Comparison of ENCODE assay signal across 8 cellular contexts in genomic region chr3:141336672-141337522, GRCh38. TPM values are rescaled to one million over a fixed set of nuclear protein-coding genes. Genes with fewer than 3 reads are reported as not detected.
DNase-seq lines count a peak whose midpoint lies in the region; ATAC-seq, FAIRE-seq and TF ChIP-seq lines count a peak whose summit lies in the region.
"Had no signal": no experiment of that assay in that cellular context is flagged by ENCODE, and none has a peak within 500 bp of the region (broad histone marks: within the 10 kb centered on the region; RNA-seq: fewer than 3 reads in every experiment).

No MANE protein-coding gene starts in this region.

- H3K27me3 ChIP-seq in PC-9 (ENCODE audit: insufficient read depth, low read depth) (no peaks in the 10 kb centered on the region), keratinocyte (ENCODE audit: control insufficient read depth, extremely low read depth, insufficient read depth, low read length) (no peaks in the 10 kb centered on the region), testis (no peaks in the 10 kb centered on the region)

- no peak for TF ChIP-seq CTCF in PC-9 (conservative IDR thresholded peaks at IDR 0.05)
- no peak for TF ChIP-seq CTCF in keratinocyte (optimal IDR thresholded peaks at IDR 0.05 in 1 of 3, IDR thresholded peaks at IDR 0.05 in 1 of 3, conservative IDR thresholded peaks at IDR 0.05 in 1 of 3; ENCODE audit: extremely low read depth in 1 of 3, insufficient read depth in 2 of 3, low read length in 3 of 3)
- TF ChIP-seq CTCF in testis (IDR thresholded peaks at IDR 0.05) = no peak

- TF ChIP-seq POLR2A in testis (IDR thresholded peaks at IDR 0.05) = no peak

- no TSS peak for BruUV-seq in PC-9 (replicated peaks; lab: Mats Ljungman, UMichigan)

- H3K4me2 ChIP-seq in PC-9 = 0 out of 2 replicates have a peak overlapping the region, but pooled peaks have one; percentile 13
- peak overlapping the region; percentile 50 for H3K4me2 ChIP-seq in keratinocyte (ENCODE audit: control insufficient read depth, extremely low read depth, insufficient read depth, low read depth, low read length)

- ATAC-seq in HG03060 (IDR thresholded peaks at IDR 0.05; ENCODE audit: low read depth, unreplicated experiment) = peak; percentile 70

- peaks cover 23% of the 10 kb centered on the region for H3F3A ChIP-seq in PC-9 (ENCODE audit: insufficient read depth, low read depth)

- H3K9me2 ChIP-seq in PC-9 (ENCODE audit: insufficient read depth) = no peaks in the 10 kb centered on the region

- no peaks in the 10 kb centered on the region for H3K9me1 ChIP-seq in keratinocyte (ENCODE audit: control insufficient read depth, extremely low read depth, insufficient read depth, low read length)

- H3K4me3 ChIP-seq in PC-9 = no peak overlapping the region
- no peak overlapping the region for H3K4me3 ChIP-seq in keratinocyte (ENCODE audit: control insufficient read depth in 2 of 3, extremely low read depth in 1 of 3, insufficient read depth in 2 of 3, low read depth in 1 of 3, low read length in 3 of 3)
- H3K4me3 ChIP-seq in testis = no peak overlapping the region

- DNase-seq in GM19238 (ENCODE audit: insufficient read length, low spot score) = peak; percentile 42
- DNase-seq in PC-9 = peak; percentile 16 to 52
- DNase-seq in keratinocyte (ENCODE audit: low read depth, low spot score) = peak; percentile 45
- no peak for DNase-seq in activated CD4-positive, alpha-beta T cell treated with anti-CD3 and anti-CD28 coated beads, Interleukin-2, amount 50 U/mL, for 48 hours
- DNase-seq in COR-L47 (lab: John Stamatoyannopoulos, UW) = no peak
- no peak for DNase-seq in testis
- DNase-seq: right cardiac atrium had no signal

- FAIRE-seq in keratinocyte (lab: Jason Lieb, UNC) = no peak

- H3K36me3 ChIP-seq in PC-9 (ENCODE audit: low read depth) (no peaks in the 10 kb centered on the region), keratinocyte (ENCODE audit: control insufficient read depth in 2 of 2, extremely low read depth in 1 of 2, insufficient read depth in 2 of 2, low read length in 2 of 2) (no peaks in the 10 kb centered on the region), testis (ENCODE audit: low read depth, missing control alignments) (no peaks in the 10 kb centered on the region)

- H3K9me3 ChIP-seq in PC-9 (ENCODE audit: insufficient read depth, low read depth) = no peaks in the 10 kb centered on the region
- H3K9me3 ChIP-seq in keratinocyte (ENCODE audit: control insufficient read depth, low read depth, low read length) = no peaks in the 10 kb centered on the region
- no peaks in the 10 kb centered on the region for H3K9me3 ChIP-seq in testis

- no peaks in the 10 kb centered on the region for H4K20me1 ChIP-seq in PC-9 (ENCODE audit: insufficient read depth)
- H4K20me1 ChIP-seq in keratinocyte (ENCODE audit: control insufficient read depth, extremely low read depth, insufficient read depth, low read length) = no peaks in the 10 kb centered on the region

- no peak overlapping the region for H3K27ac ChIP-seq in PC-9
- no peak overlapping the region for H3K27ac ChIP-seq in keratinocyte (ENCODE audit: control insufficient read depth, insufficient read depth, low read length)
- H3K27ac ChIP-seq in testis = no peak overlapping the region

- no peak overlapping the region for H2AFZ ChIP-seq in PC-9
- H2AFZ ChIP-seq in keratinocyte (ENCODE audit: control insufficient read depth, low read length) = peak overlapping the region; percentile 22

- dilution Hi-C loops in keratinocyte (cut with MboI; ENCODE audit: extremely low pct_ligation_motif_present, low sequenced_read_pairs) = no loop called here

- WGBS in testis, 2 donors = 78 to 88% methylated on average over 12 of the region's 12 CpGs

- H3K9ac ChIP-seq in keratinocyte (ENCODE audit: control insufficient read depth, extremely low read depth, insufficient read depth, low read length) = no peak overlapping the region

- CTCF ChIA-PET in PC-9 (lab: Charles Lee) = interaction anchor here (1.2 kb wide), 1 partner anchor 24 kb away, joined by 4 read pairs; no protein-coding TSS in a partner anchor

- intact Hi-C loops in PC-9 (cut with micrococcal nuclease; ENCODE audit: unreplicated experiment) = no loop called here
- intact Hi-C loops in testis (cut with DNase I; ENCODE audit: low total_unique reads) = no loop called here

- POLR2A ChIA-PET in PC-9 (lab: Charles Lee; ENCODE audit: unreplicated experiment) = no interaction called here

- H3K4me1 ChIP-seq in PC-9 (replicated peaks; ENCODE audit: insufficient read depth) = peaks cover 26% of the 10 kb centered on the region
- peaks cover 12% of the 10 kb centered on the region for H3K4me1 ChIP-seq in keratinocyte (ENCODE audit: control insufficient read depth, extremely low read depth, insufficient read depth, low read length)
- no peaks in the 10 kb centered on the region for H3K4me1 ChIP-seq in testis

- H3K79me2 ChIP-seq in PC-9 (ENCODE audit: low read depth) = no peaks in the 10 kb centered on the region
- no peaks in the 10 kb centered on the region for H3K79me2 ChIP-seq in keratinocyte (ENCODE audit: control insufficient read depth, insufficient read depth, low read length)

RNA-seq across cellular contexts. Expression of gene ZBTB38, which starts 31.4 kb away (rescaled TPM):
- total RNA-seq in PC-9 (2021) (18.5 and 21.8 TPM in 2 replicates), testis (100 to 1,000 TPM; 131 to 167 TPM)
- polyA plus RNA-seq in keratinocyte (17.9 to 41.1 TPM (median 34.9 TPM) in 3 replicates), testis (ENCODE audit: insufficient read depth, low read depth, low replicate concordance) (66.7 TPM)
- polyA plus RNA-seq in keratinocyte (2011; ENCODE audit: low read depth) = 24.1 TPM
- polyA plus RNA-seq in keratinocyte (2011; cell fraction: cytosol; rRNA removed) = 15.0 and 25.8 TPM in 2 replicates
- 36.8 and 40.9 TPM in 2 replicates for polyA plus RNA-seq in keratinocyte (2011; cell fraction: nucleus; rRNA removed)
- 19.3 and 38.7 TPM in 2 replicates for polyA plus RNA-seq in keratinocyte (2012; ENCODE audit: low replicate concordance)
- polyA minus RNA-seq in keratinocyte = 45.2 to 76.7 TPM (median 75.1 TPM) in 3 replicates
- polyA minus RNA-seq in keratinocyte (2011; cell fraction: cytosol; rRNA and poly(A)+ RNA removed) = 38.2 TPM
- polyA minus RNA-seq in keratinocyte (2011; cell fraction: nucleus; rRNA and poly(A)+ RNA removed) = 59.4 and 96.9 TPM in 2 replicates

Comparison
In these comparisons a context has a peak if more than half of its experiments do, and no peak if none do; other contexts are left out.
1. DNase-seq: peak in GM19238 (single experiment), PC-9 (2 of 2) and keratinocyte (single experiment); none in activated CD4-positive, alpha-beta T cell treated with anti-CD3 and anti-CD28 coated beads, Interleukin-2, amount 50 U/mL, for 48 hours (0 of 2), COR-L47 (single experiment) and testis (single experiment).